ENCODE assay signal across 18 cellular contexts in genomic region chr10:124185074-124185473, GRCh38.
"Had no signal": no experiment of that assay in that cellular context is flagged by ENCODE, and none has a peak within 500 bp of the region (broad histone marks: within the 10 kb centered on the region; RNA-seq: fewer than 3 reads in every experiment).

No MANE protein-coding gene starts in this region.

- H3K4me3 Mint-ChIP-seq: activated naive CD8-positive, alpha-beta T cell; activated T-helper 1 cell treated with anti-CD3 and anti-CD28 coated beads, Interleukin-12 subunit alpha, Interleukin-12 subunit beta, Interleukin-2, Interleukin-4 antibody, amounts not matched to agents 30 ng/mL and 10 ng/mL and 1 ng/mL, durations not matched to agents 14 hours and 24 hours and 36 hours; dendritic cell treated with granulocyte-macrophage colony-stimulating factor and Interleukin-4, amounts not matched to agents 40 ng/mL and 50 ng/mL, for 4 days; memory B cell; naive thymus-derived CD4-positive, alpha-beta T cell; stimulated activated naive CD8-positive, alpha-beta T cell treated with anti-CD3 and anti-CD28 coated beads, Interleukin-15, Interleukin-2, amounts not matched to agents 100 ng/mL and 50 ng/mL, for 24 hours; T-helper 17 cell had no signal

- H3K4me1 Mint-ChIP-seq: memory B cell, T-helper 17 cell had no signal

- H3K9me3 ChIP-seq: neutrophil, tibial nerve, uterus had no signal

- ATAC-seq: left ventricle myocardium superior; naive thymus-derived CD4-positive, alpha-beta T cell; T-helper 17 cell had no signal

- H3K79me2 ChIP-seq: hepatocyte had no signal

- H3K36me3 ChIP-seq: cardiac muscle cell, neutrophil, tibial nerve, uterus had no signal

- H3K27me3 ChIP-seq: cardiac muscle cell, hepatocyte, tibial nerve, uterus had no signal

- H3K9me3 Mint-ChIP-seq: activated T-helper 1 cell treated with anti-CD3 and anti-CD28 coated beads, Interleukin-12 subunit alpha, Interleukin-12 subunit beta, Interleukin-2, Interleukin-4 antibody, amounts not matched to agents 30 ng/mL and 10 ng/mL and 1 ng/mL, durations not matched to agents 14 hours and 24 hours and 36 hours; memory B cell; stimulated activated naive CD8-positive, alpha-beta T cell treated with anti-CD3 and anti-CD28 coated beads, Interleukin-15, Interleukin-2, amounts not matched to agents 100 ng/mL and 50 ng/mL, for 24 hours had no signal

- H2AFZ ChIP-seq: hepatocyte had no signal

- H3K36me3 Mint-ChIP-seq: activated naive CD8-positive, alpha-beta T cell; memory B cell; naive thymus-derived CD4-positive, alpha-beta T cell had no signal

- H3K27ac ChIP-seq: cardiac muscle cell, hepatocyte, neutrophil, tibial nerve, uterus, VCaP had no signal

- H3K27me3 Mint-ChIP-seq: memory B cell had no signal

- H3K27ac Mint-ChIP-seq: activated naive CD8-positive, alpha-beta T cell; activated T-helper 1 cell treated with anti-CD3 and anti-CD28 coated beads, Interleukin-12 subunit alpha, Interleukin-12 subunit beta, Interleukin-2, Interleukin-4 antibody, amounts not matched to agents 30 ng/mL and 10 ng/mL and 1 ng/mL, durations not matched to agents 14 hours and 24 hours and 36 hours; dendritic cell treated with granulocyte-macrophage colony-stimulating factor and Interleukin-4, amounts not matched to agents 40 ng/mL and 50 ng/mL, for 4 days; memory B cell; naive thymus-derived CD4-positive, alpha-beta T cell; stimulated activated naive CD8-positive, alpha-beta T cell treated with anti-CD3 and anti-CD28 coated beads, Interleukin-15, Interleukin-2, amounts not matched to agents 100 ng/mL and 50 ng/mL, for 24 hours; T-helper 17 cell had no signal

- DNase-seq: activated CD4-positive, alpha-beta T cell treated with anti-CD3 and anti-CD28 coated beads for 1 hour; activated gamma-delta T cell treated with Interleukin-2 at 50 U/mL for 16 hours; activated T-cell treated with anti-CD3 and anti-CD28 coated beads for 4 hours; effector CD8-positive, alpha-beta T cell; left ventricle myocardium superior; naive thymus-derived CD4-positive, alpha-beta T cell; T-helper 17 cell; uterus had no signal

- H3K4me1 ChIP-seq: tibial nerve, uterus had no signal

- H3K4me3 ChIP-seq: cardiac muscle cell, hepatocyte, tibial nerve, uterus had no signal

- H3K4me2 ChIP-seq: hepatocyte had no signal
